In the genomic region with DNA sequence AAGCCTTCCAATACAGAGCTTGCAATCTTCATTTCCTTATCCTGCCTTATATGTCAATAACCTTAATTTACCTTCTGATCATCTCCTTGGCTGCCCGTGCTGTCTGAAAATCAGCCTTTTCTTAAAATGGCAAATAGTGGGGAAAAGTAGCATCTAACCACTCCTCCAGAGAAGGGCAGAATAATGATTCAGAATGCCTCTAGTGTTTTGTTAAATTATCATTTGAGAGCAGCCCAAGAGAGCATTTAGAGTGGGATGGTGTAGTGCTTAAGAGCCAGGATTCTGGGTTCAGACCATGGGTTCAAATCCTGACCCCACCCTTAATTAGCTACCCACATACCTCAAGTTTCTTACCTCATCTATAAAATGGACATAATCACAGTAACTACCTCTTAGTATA, we compare ENCODE assay signal across 10 cellular contexts. TPM values are rescaled to one million over a fixed set of nuclear protein-coding genes. Genes with fewer than 3 reads are reported as not detected.
DNase-seq lines count a peak whose midpoint lies in the region; ATAC-seq lines count a peak whose summit lies in the region.
"Had no signal": no experiment of that assay in that cellular context is flagged by ENCODE, and none has a peak within 500 bp of the region (broad histone marks: within the 10 kb centered on the region; RNA-seq: fewer than 3 reads in every experiment).

No MANE protein-coding gene starts in this region.

- H3K4me3 Mint-ChIP-seq in activated CD8-positive, alpha-beta memory T cell treated with anti-CD3 and anti-CD28 coated beads, Interleukin-2, amount 10 ng/mL, durations not matched to agents 7 days and 5 days, result peak overlapping the region; percentile 62
- peak overlapping the region; percentile 71 to 80 for H3K4me3 Mint-ChIP-seq in stimulated activated naive CD8-positive, alpha-beta T cell treated with anti-CD3 and anti-CD28 coated beads, Interleukin-15, amount 100 ng/mL, for 72 hours

- H3K27ac Mint-ChIP-seq in activated CD8-positive, alpha-beta memory T cell treated with anti-CD3 and anti-CD28 coated beads, Interleukin-2, amount 10 ng/mL, durations not matched to agents 7 days and 5 days, result peak overlapping the region; percentile 81
- peak overlapping the region; percentile 90 to 95 for H3K27ac Mint-ChIP-seq in activated naive CD4-positive, alpha-beta T cell treated with anti-CD3 and anti-CD28 coated beads, Interleukin-2, amount 50 U/mL, for 72 hours
- H3K27ac Mint-ChIP-seq in stimulated activated naive CD8-positive, alpha-beta T cell treated with anti-CD3 and anti-CD28 coated beads, Interleukin-15, amount 100 ng/mL, for 72 hours, result peak overlapping the region; percentile 75 to 91

- no peaks in the 10 kb centered on the region for H3K27me3 Mint-ChIP-seq in activated CD8-positive, alpha-beta memory T cell treated with anti-CD3 and anti-CD28 coated beads, Interleukin-2, amount 10 ng/mL, durations not matched to agents 7 days and 5 days
- H3K27me3 Mint-ChIP-seq in stimulated activated naive CD8-positive, alpha-beta T cell treated with anti-CD3 and anti-CD28 coated beads, Interleukin-15, amount 100 ng/mL, for 72 hours, result no peaks in the 10 kb centered on the region

- ATAC-seq in activated CD8-positive, alpha-beta memory T cell treated with anti-CD3 and anti-CD28 coated beads, Interleukin-2, amount 10 ng/mL, durations not matched to agents 7 days and 5 days, result peak; percentile 31
- ATAC-seq in activated naive CD4-positive, alpha-beta T cell treated with anti-CD3 and anti-CD28 coated beads, Interleukin-2, amount 50 U/mL, for 72 hours, result peak; percentile 29 to 44
- peak; percentile 21 for ATAC-seq in stimulated activated naive CD8-positive, alpha-beta T cell treated with anti-CD3 and anti-CD28 coated beads, Interleukin-15, amount 100 ng/mL, for 72 hours

- CTCF ChIA-PET in activated CD8-positive, alpha-beta memory T cell treated with anti-CD3 and anti-CD28 coated beads, Interleukin-2, amount 10 ng/mL, durations not matched to agents 7 days and 5 days (lab: Charles Lee), result interaction anchor here (0.9 to 3.3 kb wide), 9 partner anchors 12 to 100 kb away, joined by 4 to 28 read pairs (median 6); partner anchors contain the start of gene GSTK1

- H3K9me3 Mint-ChIP-seq in activated CD8-positive, alpha-beta memory T cell treated with anti-CD3 and anti-CD28 coated beads, Interleukin-2, amount 10 ng/mL, durations not matched to agents 7 days and 5 days (ENCODE audit: low read depth), result no peaks in the 10 kb centered on the region
- no peaks in the 10 kb centered on the region for H3K9me3 Mint-ChIP-seq in activated naive CD4-positive, alpha-beta T cell treated with anti-CD3 and anti-CD28 coated beads, Interleukin-2, amount 50 U/mL, for 72 hours
- H3K9me3 Mint-ChIP-seq in stimulated activated naive CD8-positive, alpha-beta T cell treated with anti-CD3 and anti-CD28 coated beads, Interleukin-15, amount 100 ng/mL, for 72 hours, result no peaks in the 10 kb centered on the region

- peaks cover 36% of the 10 kb centered on the region for H3K4me1 Mint-ChIP-seq in activated CD8-positive, alpha-beta memory T cell treated with anti-CD3 and anti-CD28 coated beads, Interleukin-2, amount 10 ng/mL, durations not matched to agents 7 days and 5 days
- peaks cover 46% of the 10 kb centered on the region for H3K4me1 Mint-ChIP-seq in stimulated activated naive CD8-positive, alpha-beta T cell treated with anti-CD3 and anti-CD28 coated beads, Interleukin-15, amount 100 ng/mL, for 72 hours

- no peaks in the 10 kb centered on the region for H3K36me3 Mint-ChIP-seq in activated CD8-positive, alpha-beta memory T cell treated with anti-CD3 and anti-CD28 coated beads, Interleukin-2, amount 10 ng/mL, durations not matched to agents 7 days and 5 days
- H3K36me3 Mint-ChIP-seq in activated naive CD4-positive, alpha-beta T cell treated with anti-CD3 and anti-CD28 coated beads, Interleukin-2, amount 50 U/mL, for 72 hours, result no peaks in the 10 kb centered on the region

- no peak for DNase-seq in activated CD8-positive, alpha-beta memory T cell treated with anti-CD3 and anti-CD28 coated beads, Interleukin-2, amount 10 ng/mL, durations not matched to agents 7 days and 5 days
- DNase-seq in activated CD8-positive, alpha-beta memory T cell treated with anti-CD3 and anti-CD28 coated beads for 24 hours, result no peak
- DNase-seq in activated naive CD4-positive, alpha-beta T cell treated with anti-CD3 and anti-CD28 coated beads, Interleukin-2, amount 50 U/mL, for 72 hours (ENCODE audit: low spot score in 2 of 2), result no peak
- DNase-seq in medulla oblongata (ENCODE audit: extremely low spot score), result peak; percentile 12
- DNase-seq in stimulated activated naive CD8-positive, alpha-beta T cell treated with anti-CD3 and anti-CD28 coated beads, Interleukin-15, amount 100 ng/mL, for 72 hours, result no peak
- DNase-seq in activated effector memory CD4-positive, alpha-beta T cell treated with anti-CD3 and anti-CD28 coated beads, Interleukin-2, amount 50 U/mL, for 16 hours, result no peak
- no peak for DNase-seq in NCI-H524 (lab: John Stamatoyannopoulos, UW)
- no peak for DNase-seq in activated CD4-positive, alpha-beta T cell treated with anti-CD3 and anti-CD28 coated beads, Interleukin-2, amount 50 U/mL, for 1 hour
- DNase-seq: GDM1, NCI-H2029 had no signal

RNA-seq across cellular contexts. Expression of gene TMEM139, which starts 4.6 kb away (rescaled TPM):
- total RNA-seq in activated CD8-positive, alpha-beta memory T cell treated with anti-CD3 and anti-CD28 coated beads, Interleukin-2, amount 10 ng/mL, durations not matched to agents 7 days and 5 days, result 1 to 10 TPM in 1 of 2 experiments, under 1 TPM in 1; 0.41 to 1.7 TPM
- total RNA-seq in activated naive CD4-positive, alpha-beta T cell treated with anti-CD3 and anti-CD28 coated beads, Interleukin-2, amount 50 U/mL, for 72 hours, result 1 to 10 TPM; 1.3 to 1.6 TPM

RNA-seq across cellular contexts. Expression of gene CASP2, which starts 8.0 kb away (rescaled TPM):
- total RNA-seq in activated CD8-positive, alpha-beta memory T cell treated with anti-CD3 and anti-CD28 coated beads, Interleukin-2, amount 10 ng/mL, durations not matched to agents 7 days and 5 days, result 100 to 1,000 TPM; 117 to 129 TPM
- total RNA-seq in activated naive CD4-positive, alpha-beta T cell treated with anti-CD3 and anti-CD28 coated beads, Interleukin-2, amount 50 U/mL, for 72 hours, result 100 to 1,000 TPM in 1 of 2 donors, 10 to 100 TPM in 1; 82.0 to 118 TPM

RNA-seq across cellular contexts. Expression of gene GSTK1, which starts 16.9 kb away (rescaled TPM):
- total RNA-seq in activated CD8-positive, alpha-beta memory T cell treated with anti-CD3 and anti-CD28 coated beads, Interleukin-2, amount 10 ng/mL, durations not matched to agents 7 days and 5 days, result 100 to 1,000 TPM; 335 to 436 TPM
- total RNA-seq in activated naive CD4-positive, alpha-beta T cell treated with anti-CD3 and anti-CD28 coated beads, Interleukin-2, amount 50 U/mL, for 72 hours, result 100 to 1,000 TPM; 140 to 238 TPM

RNA-seq across cellular contexts. Expression of gene CLCN1, which starts 35.8 kb away (rescaled TPM):
- total RNA-seq in activated CD8-positive, alpha-beta memory T cell treated with anti-CD3 and anti-CD28 coated beads, Interleukin-2, amount 10 ng/mL, durations not matched to agents 7 days and 5 days, result under 1 TPM; 0.09 TPM
- total RNA-seq in activated naive CD4-positive, alpha-beta T cell treated with anti-CD3 and anti-CD28 coated beads, Interleukin-2, amount 50 U/mL, for 72 hours, result under 1 TPM; 0.12 to 0.16 TPM

RNA-seq across cellular contexts. Expression of gene TAS2R40, which starts 58.3 kb away (rescaled TPM):
- not detected for total RNA-seq in activated CD8-positive, alpha-beta memory T cell treated with anti-CD3 and anti-CD28 coated beads, Interleukin-2, amount 10 ng/mL, durations not matched to agents 7 days and 5 days
- not detected for total RNA-seq in activated naive CD4-positive, alpha-beta T cell treated with anti-CD3 and anti-CD28 coated beads, Interleukin-2, amount 50 U/mL, for 72 hours
